ENCODE assay signal across 1 cellular context in the genomic region with DNA sequence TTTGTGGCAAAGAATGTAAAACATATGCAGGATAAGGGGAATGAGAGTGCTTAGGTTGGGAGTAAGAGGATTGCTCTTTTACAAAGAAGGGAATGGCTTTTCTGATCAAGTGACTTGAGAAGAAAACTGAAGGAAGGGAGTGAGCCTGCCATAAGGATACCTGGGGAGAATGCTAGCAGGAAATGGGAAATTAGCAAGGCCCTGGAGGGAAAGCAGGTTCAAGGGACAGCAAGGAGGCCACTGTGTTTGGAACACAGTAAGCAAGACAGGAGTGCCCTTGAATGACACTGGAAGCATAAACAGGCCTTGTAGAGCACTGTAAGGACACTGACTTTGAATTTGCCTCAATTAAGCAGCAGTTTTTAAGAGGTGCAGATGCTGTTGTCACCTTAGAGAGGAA.
TF ChIP-seq lines count a peak whose summit lies in the region.

No MANE protein-coding gene starts in this region.

TF ChIP-seq in GM23338, 12 proteins besides CTCF, POLR2A, EP300 and RAD21:
- TF ChIP-seq, protein P1, sequence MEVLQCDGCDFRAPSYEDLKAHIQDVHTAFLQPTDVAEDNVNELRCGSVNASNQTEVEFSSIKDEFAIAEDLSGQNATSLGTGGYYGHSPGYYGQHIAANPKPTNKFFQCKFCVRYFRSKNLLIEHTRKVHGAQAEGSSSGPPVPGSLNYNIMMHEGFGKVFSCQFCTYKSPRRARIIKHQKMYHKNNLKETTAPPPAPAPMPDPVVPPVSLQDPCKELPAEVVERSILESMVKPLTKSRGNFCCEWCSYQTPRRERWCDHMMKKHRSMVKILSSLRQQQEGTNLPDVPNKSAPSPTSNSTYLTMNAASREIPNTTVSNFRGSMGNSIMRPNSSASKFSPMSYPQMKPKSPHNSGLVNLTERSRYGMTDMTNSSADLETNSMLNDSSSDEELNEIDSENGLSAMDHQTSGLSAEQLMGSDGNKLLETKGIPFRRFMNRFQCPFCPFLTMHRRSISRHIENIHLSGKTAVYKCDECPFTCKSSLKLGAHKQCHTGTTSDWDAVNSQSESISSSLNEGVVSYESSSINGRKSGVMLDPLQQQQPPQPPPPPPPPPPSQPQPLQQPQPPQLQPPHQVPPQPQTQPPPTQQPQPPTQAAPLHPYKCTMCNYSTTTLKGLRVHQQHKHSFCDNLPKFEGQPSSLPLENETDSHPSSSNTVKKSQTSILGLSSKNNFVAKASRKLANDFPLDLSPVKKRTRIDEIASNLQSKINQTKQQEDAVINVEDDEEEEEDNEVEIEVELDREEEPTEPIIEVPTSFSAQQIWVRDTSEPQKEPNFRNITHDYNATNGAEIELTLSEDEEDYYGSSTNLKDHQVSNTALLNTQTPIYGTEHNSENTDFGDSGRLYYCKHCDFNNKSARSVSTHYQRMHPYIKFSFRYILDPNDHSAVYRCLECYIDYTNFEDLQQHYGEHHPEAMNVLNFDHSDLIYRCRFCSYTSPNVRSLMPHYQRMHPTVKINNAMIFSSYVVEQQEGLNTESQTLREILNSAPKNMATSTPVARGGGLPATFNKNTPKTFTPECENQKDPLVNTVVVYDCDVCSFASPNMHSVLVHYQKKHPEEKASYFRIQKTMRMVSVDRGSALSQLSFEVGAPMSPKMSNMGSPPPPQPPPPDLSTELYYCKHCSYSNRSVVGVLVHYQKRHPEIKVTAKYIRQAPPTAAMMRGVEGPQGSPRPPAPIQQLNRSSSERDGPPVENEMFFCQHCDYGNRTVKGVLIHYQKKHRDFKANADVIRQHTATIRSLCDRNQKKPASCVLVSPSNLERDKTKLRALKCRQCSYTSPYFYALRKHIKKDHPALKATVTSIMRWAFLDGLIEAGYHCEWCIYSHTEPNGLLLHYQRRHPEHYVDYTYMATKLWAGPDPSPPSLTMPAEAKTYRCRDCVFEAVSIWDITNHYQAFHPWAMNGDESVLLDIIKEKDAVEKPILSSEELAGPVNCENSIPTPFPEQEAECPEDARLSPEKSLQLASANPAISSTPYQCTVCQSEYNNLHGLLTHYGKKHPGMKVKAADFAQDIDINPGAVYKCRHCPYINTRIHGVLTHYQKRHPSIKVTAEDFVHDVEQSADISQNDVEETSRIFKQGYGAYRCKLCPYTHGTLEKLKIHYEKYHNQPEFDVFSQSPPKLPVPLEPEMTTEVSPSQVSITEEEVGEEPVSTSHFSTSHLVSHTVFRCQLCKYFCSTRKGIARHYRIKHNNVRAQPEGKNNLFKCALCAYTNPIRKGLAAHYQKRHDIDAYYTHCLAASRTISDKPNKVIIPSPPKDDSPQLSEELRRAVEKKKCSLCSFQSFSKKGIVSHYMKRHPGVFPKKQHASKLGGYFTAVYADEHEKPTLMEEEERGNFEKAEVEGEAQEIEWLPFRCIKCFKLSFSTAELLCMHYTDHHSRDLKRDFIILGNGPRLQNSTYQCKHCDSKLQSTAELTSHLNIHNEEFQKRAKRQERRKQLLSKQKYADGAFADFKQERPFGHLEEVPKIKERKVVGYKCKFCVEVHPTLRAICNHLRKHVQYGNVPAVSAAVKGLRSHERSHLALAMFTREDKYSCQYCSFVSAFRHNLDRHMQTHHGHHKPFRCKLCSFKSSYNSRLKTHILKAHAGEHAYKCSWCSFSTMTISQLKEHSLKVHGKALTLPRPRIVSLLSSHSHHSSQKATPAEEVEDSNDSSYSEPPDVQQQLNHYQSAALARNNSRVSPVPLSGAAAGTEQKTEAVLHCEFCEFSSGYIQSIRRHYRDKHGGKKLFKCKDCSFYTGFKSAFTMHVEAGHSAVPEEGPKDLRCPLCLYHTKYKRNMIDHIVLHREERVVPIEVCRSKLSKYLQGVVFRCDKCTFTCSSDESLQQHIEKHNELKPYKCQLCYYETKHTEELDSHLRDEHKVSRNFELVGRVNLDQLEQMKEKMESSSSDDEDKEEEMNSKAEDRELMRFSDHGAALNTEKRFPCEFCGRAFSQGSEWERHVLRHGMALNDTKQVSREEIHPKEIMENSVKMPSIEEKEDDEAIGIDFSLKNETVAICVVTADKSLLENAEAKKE (CRISPR knock-in tag; IDR thresholded peaks at IDR 0.05), result no peak
- TF ChIP-seq, protein P2, sequence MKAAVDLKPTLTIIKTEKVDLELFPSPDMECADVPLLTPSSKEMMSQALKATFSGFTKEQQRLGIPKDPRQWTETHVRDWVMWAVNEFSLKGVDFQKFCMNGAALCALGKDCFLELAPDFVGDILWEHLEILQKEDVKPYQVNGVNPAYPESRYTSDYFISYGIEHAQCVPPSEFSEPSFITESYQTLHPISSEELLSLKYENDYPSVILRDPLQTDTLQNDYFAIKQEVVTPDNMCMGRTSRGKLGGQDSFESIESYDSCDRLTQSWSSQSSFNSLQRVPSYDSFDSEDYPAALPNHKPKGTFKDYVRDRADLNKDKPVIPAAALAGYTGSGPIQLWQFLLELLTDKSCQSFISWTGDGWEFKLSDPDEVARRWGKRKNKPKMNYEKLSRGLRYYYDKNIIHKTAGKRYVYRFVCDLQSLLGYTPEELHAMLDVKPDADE (IDR thresholded peaks at IDR 0.05), result no peak
- no peak for TF ChIP-seq ZNF331 (CRISPR knock-in tag; IDR thresholded peaks at IDR 0.05; ENCODE audit: low read depth)
- TF ChIP-seq, protein P3, sequence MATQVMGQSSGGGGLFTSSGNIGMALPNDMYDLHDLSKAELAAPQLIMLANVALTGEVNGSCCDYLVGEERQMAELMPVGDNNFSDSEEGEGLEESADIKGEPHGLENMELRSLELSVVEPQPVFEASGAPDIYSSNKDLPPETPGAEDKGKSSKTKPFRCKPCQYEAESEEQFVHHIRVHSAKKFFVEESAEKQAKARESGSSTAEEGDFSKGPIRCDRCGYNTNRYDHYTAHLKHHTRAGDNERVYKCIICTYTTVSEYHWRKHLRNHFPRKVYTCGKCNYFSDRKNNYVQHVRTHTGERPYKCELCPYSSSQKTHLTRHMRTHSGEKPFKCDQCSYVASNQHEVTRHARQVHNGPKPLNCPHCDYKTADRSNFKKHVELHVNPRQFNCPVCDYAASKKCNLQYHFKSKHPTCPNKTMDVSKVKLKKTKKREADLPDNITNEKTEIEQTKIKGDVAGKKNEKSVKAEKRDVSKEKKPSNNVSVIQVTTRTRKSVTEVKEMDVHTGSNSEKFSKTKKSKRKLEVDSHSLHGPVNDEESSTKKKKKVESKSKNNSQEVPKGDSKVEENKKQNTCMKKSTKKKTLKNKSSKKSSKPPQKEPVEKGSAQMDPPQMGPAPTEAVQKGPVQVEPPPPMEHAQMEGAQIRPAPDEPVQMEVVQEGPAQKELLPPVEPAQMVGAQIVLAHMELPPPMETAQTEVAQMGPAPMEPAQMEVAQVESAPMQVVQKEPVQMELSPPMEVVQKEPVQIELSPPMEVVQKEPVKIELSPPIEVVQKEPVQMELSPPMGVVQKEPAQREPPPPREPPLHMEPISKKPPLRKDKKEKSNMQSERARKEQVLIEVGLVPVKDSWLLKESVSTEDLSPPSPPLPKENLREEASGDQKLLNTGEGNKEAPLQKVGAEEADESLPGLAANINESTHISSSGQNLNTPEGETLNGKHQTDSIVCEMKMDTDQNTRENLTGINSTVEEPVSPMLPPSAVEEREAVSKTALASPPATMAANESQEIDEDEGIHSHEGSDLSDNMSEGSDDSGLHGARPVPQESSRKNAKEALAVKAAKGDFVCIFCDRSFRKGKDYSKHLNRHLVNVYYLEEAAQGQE (IDR thresholded peaks at IDR 0.05; ENCODE audit: unreplicated experiment), result no peak
- TF ChIP-seq EZH2phosphoT487 (IDR thresholded peaks at IDR 0.05; ENCODE audit: unreplicated experiment), result no peak
- no peak for TF ChIP-seq JUNB (IDR thresholded peaks at IDR 0.05; ENCODE audit: unreplicated experiment)
- no peak for TF ChIP-seq POLR2AphosphoS5 (IDR thresholded peaks at IDR 0.05; ENCODE audit: low read depth)
- TF ChIP-seq EZH2 (IDR thresholded peaks at IDR 0.05; ENCODE audit: low read depth, unreplicated experiment), result no peak
- TF ChIP-seq STAT1 (IDR thresholded peaks at IDR 0.05; ENCODE audit: unreplicated experiment), result no peak
- no peak for TF ChIP-seq ZNF114 (CRISPR knock-in tag; IDR thresholded peaks at IDR 0.05)
- TF ChIP-seq CREB1 (CRISPR knock-in tag; IDR thresholded peaks at IDR 0.05; ENCODE audit: low read depth), result no peak
- TF ChIP-seq NANOG (IDR thresholded peaks at IDR 0.05; ENCODE audit: borderline replicate concordance), result no peak
